ENCODE assay signal across 15 cellular contexts in the genomic region with DNA sequence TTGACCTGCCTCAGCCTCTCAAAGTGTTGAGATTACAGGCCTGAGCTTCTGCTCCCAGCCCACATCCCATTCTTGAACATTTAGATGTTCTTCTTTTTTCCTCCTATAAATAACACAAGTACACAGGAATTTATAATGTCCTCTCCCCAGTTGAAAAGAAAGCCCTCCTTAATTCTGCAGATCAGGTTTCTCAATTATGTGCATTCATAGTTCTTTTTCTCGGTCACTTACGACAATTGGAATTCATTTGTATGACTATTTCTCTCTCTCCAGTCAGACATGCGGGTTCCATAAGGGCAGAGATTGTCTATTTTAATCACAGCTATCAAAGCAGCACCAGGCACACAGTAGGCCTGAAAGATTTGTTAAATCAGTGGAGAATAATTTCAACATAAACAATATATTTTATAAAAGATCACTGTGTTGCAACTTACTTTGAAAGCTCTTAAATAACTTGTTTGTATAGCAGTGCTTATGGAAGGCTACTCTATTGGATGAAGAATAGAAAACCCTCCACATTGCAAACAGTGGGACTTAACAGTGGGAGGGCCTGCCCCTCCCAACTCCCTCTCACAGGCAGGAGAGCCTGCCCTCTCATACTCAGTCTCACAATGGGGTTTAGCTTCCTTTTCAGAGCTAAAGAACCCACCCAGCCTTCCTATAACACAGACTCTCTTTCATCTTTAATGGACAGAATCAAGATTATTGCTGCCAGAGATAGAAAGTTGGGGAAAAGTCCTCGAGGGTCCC.
DNase-seq lines count a peak whose midpoint lies in the region; TF ChIP-seq lines count a peak whose summit lies in the region.
"Had no signal": no experiment of that assay in that cellular context is flagged by ENCODE, and none has a peak within 500 bp of the region (broad histone marks: within the 10 kb centered on the region; RNA-seq: fewer than 3 reads in every experiment).

No MANE protein-coding gene starts in this region.

- no peaks in the 10 kb centered on the region for H3K27me3 ChIP-seq in A673 (replicated peaks; ENCODE audit: insufficient read depth, low read depth, low read length, poor library complexity)
- H3K27me3 ChIP-seq in transverse colon: no peaks in the 10 kb centered on the region
- H3K27me3 ChIP-seq in BE2C: no peaks in the 10 kb centered on the region
- H3K27me3 ChIP-seq: SJCRH30 had no signal

- in situ Hi-C loops in transverse colon (cut with MboI; ENCODE audit: low pct_ligation_motif_present in 1 of 4, low pct_unique_long_range_greater_than_20kb in 1 of 4, low sequenced_read_pairs in 3 of 4): loop anchor here in 1 of 4 donors (25.0 kb wide), 1 partner anchor 219 kb away; the partner anchor contains the start of gene AMN

- POLR2A ChIA-PET in A673 (lab: Charles Lee; ENCODE audit: low non-redundant PET) (interaction anchor here (0.6 kb wide), 1 partner anchor 22 kb away, joined by 3 read pairs; no protein-coding TSS in a partner anchor), RWPE1 (lab: Yijun Ruan, JAX; ENCODE audit: low non-redundant PET) (no interaction called here)

- intact Hi-C loops in A673 (cut with micrococcal nuclease; ENCODE audit: unreplicated experiment) (loop anchor here (2.0 to 5.0 kb wide), 4 partner anchors 101 to 256 kb away; partner anchors contain the start of gene RCOR1), transverse colon (cut with DNase I; ENCODE audit: low total_unique reads) (loop anchor here (5.0 kb wide), 1 partner anchor 224 kb away; no protein-coding TSS in a partner anchor)

- no TSS peak for BruUV-seq in A673 (replicated peaks; lab: Mats Ljungman, UMichigan)

- no peaks in the 10 kb centered on the region for H3K36me3 ChIP-seq in A673 (ENCODE audit: insufficient read depth, low read length, poor library complexity, severe bottlenecking)
- H3K36me3 ChIP-seq in SK-N-MC (ENCODE audit: insufficient read depth, low read length): peaks cover 14% of the 10 kb centered on the region
- no peaks in the 10 kb centered on the region for H3K36me3 ChIP-seq in transverse colon
- no peaks in the 10 kb centered on the region for H3K36me3 ChIP-seq in BE2C
- H3K36me3 ChIP-seq: SJCRH30 had no signal

- peak overlapping the region; percentile 25 for H3K4me3 ChIP-seq in A673 (ENCODE audit: low read depth, low read length, poor library complexity, severe bottlenecking)
- H3K4me3 ChIP-seq in SK-N-MC: peak overlapping the region; percentile 47
- no peak overlapping the region for H3K4me3 ChIP-seq in transverse colon
- no peak overlapping the region for H3K4me3 ChIP-seq in BE2C (ENCODE audit: low read depth, low read length)
- H3K4me3 ChIP-seq: SJCRH30 had no signal

- no peaks in the 10 kb centered on the region for H3K9me3 ChIP-seq in A673 (ENCODE audit: low read depth, low read length, poor library complexity, severe bottlenecking)
- no peaks in the 10 kb centered on the region for H3K9me3 ChIP-seq in SK-N-MC (ENCODE audit: low read depth, low read length)
- H3K9me3 ChIP-seq in transverse colon: no peaks in the 10 kb centered on the region
- no peaks in the 10 kb centered on the region for H3K9me3 ChIP-seq in BE2C
- H3K9me3 ChIP-seq: SJCRH30 had no signal

- DNase-seq in A673 (ENCODE audit: low spot score) (peak; percentile 84), DMS 273 treated with DMSO at 0.1 percent for 48 hours (lab: John Stamatoyannopoulos, UW) (peak; percentile 4), SK-N-MC (ENCODE audit: low read depth, low spot score) (no peak), iPS-NIHi11 (ENCODE audit: low spot score) (peak; percentile 60), transverse colon (no peak), NCI-H2171 (lab: John Stamatoyannopoulos, UW) (no peak), RWPE1 (ENCODE audit: low spot score) (no peak), BE2C (no peak)
- DNase-seq: activated naive CD4-positive, alpha-beta T cell treated with Interleukin-2 at 50 U/mL for 16 hours; AML-193; effector memory CD8-positive, alpha-beta T cell; EL; retina; SJCRH30; stimulated activated CD4-positive, alpha-beta T cell treated with anti-CD3 and anti-CD28 coated beads, Interleukin-4, amount 100 ng/mL, for 1 hour had no signal

- peak overlapping the region; percentile 82 for H3K27ac ChIP-seq in A673 (ENCODE audit: low read depth, low read length, poor library complexity, severe bottlenecking)
- H3K27ac ChIP-seq in SK-N-MC: peak overlapping the region; percentile 97
- no peak overlapping the region for H3K27ac ChIP-seq in transverse colon
- no peak overlapping the region for H3K27ac ChIP-seq in RWPE1
- H3K27ac ChIP-seq: SJCRH30 had no signal

- H3K4me1 ChIP-seq in A673 (ENCODE audit: insufficient read depth, low read length, poor library complexity, severe bottlenecking): peaks cover 83% of the 10 kb centered on the region
- H3K4me1 ChIP-seq in transverse colon: peaks cover 9 to 59% (median 22%) of the 10 kb centered on the region in 4 donors
- H3K4me1 ChIP-seq in BE2C: no peaks in the 10 kb centered on the region
- H3K4me1 ChIP-seq: SJCRH30 had no signal

- H3K9ac ChIP-seq in SK-N-MC (ENCODE audit: insufficient read length): peak overlapping the region; percentile 60

- WGBS in transverse colon (ENCODE audit: low coverage in 1 of 2), 2 donors: 67 to 79% methylated on average over 4 of the region's 4 CpGs

- TF ChIP-seq EP300 in transverse colon (IDR thresholded peaks at IDR 0.05; ENCODE audit: low read depth): no peak

- TF ChIP-seq CTCF in A673 (conservative IDR thresholded peaks at IDR 0.05; ENCODE audit: low read depth, low read length): no peak
- no peak for TF ChIP-seq CTCF in transverse colon (IDR thresholded peaks at IDR 0.05)
- no peak for TF ChIP-seq CTCF in RWPE1 (conservative IDR thresholded peaks at IDR 0.05; ENCODE audit: low read depth)
- no peak for TF ChIP-seq CTCF in BE2C (IDR thresholded peaks at IDR 0.05; ENCODE audit: low read depth, low read length)

- no peak for TF ChIP-seq POLR2A in transverse colon (IDR thresholded peaks at IDR 0.05)

- CTCF ChIA-PET in A673 (lab: Charles Lee): interaction anchor here (0.7 to 1.7 kb wide), 3 partner anchors 99 to 254 kb away, joined by 5 to 11 read pairs (median 6); no protein-coding TSS in a partner anchor
- CTCF ChIA-PET in RWPE1 (lab: Yijun Ruan, JAX): interaction anchor here (0.6 to 1.1 kb wide), 3 partner anchors 15 to 24 kb away, joined by 3 read pairs; no protein-coding TSS in a partner anchor

Comparison
In these comparisons a context has a peak if more than half of its experiments do, and no peak if none do; other contexts are left out.
1. DNase-seq: peak in A673 (single experiment), DMS 273 treated with DMSO at 0.1 percent for 48 hours (single experiment) and iPS-NIHi11 (single experiment); none in SK-N-MC (single experiment), transverse colon (single experiment), NCI-H2171 (single experiment), RWPE1 (single experiment) and BE2C (single experiment).
2. H3K27ac ChIP-seq: peak in A673 (single experiment) and SK-N-MC (single experiment); none in transverse colon (0 of 4) and RWPE1 (single experiment).
3. H3K4me3 ChIP-seq: peak in A673 (single experiment) and SK-N-MC (single experiment); none in transverse colon (0 of 4) and BE2C (single experiment).